In the genomic region with DNA sequence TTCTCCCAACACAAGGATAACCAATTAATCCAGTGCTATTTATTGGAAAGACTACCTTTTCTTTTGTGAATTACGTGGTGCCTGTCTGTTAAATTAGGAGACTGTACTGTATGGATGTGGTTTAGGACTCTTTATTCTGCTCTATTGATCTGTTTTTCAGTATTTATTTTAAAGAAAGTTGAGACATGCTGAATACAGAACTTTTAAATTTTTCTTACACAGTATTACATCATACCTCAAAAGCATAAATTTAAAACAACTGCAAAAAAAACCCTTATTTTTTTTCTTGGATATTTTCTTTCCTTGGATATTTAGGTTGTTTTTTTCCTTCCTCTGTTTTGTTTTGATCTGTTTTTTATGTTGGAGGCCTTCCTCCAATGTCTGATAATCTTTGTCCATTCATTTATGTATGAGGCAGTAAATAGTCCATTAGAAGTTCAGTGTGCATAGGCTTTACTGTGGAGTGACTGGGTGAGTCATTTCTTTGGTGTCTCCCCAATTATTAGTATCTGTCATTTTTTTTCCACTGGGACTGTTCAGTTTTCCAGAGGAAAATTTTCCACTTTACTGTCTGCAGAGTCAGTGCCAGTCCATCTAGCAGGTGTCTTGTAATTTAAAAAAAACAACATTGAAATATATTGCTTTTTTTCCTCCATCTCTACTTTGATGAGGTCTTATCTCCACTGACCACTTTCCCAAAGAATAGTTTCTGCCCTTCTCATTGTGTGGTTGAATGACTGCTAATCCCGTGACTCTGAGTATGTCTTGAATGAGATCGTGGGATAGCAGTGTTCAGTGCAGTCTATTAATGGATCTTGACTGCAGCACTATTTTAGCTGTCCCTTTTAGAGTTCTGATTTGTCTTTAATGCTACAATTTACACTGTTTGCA, we compare ENCODE assay signal across 11 cellular contexts. TPM values are rescaled to one million over a fixed set of nuclear protein-coding genes. Genes with fewer than 3 reads are reported as not detected.
DNase-seq lines count a peak whose midpoint lies in the region; ATAC-seq, FAIRE-seq and TF ChIP-seq lines count a peak whose summit lies in the region.
"Had no signal": no experiment of that assay in that cellular context is flagged by ENCODE, and none has a peak within 500 bp of the region (broad histone marks: within the 10 kb centered on the region; RNA-seq: fewer than 3 reads in every experiment).

No MANE protein-coding gene starts in this region.

- peaks cover 4% of the 10 kb centered on the region for H3K4me1 ChIP-seq in mesenchymal stem cell (ENCODE audit: control insufficient read depth, insufficient read depth, low read depth, low read length)

- no peak overlapping the region for H3K23ac ChIP-seq in mesenchymal stem cell (ENCODE audit: low read length in 2 of 2)

- no peaks in the 10 kb centered on the region for H3K36me3 Mint-ChIP-seq in immature natural killer cell

- no peak overlapping the region for H3K4me3 Mint-ChIP-seq in immature natural killer cell
- H3K4me3 Mint-ChIP-seq: activated CD4-positive, alpha-beta memory T cell treated with anti-CD3 and anti-CD28 coated beads for 36 hours; nephron had no signal

- FAIRE-seq in RCC 7860 (lab: Jason Lieb, UNC): peak; percentile 55

- no peak overlapping the region for H3K4ac ChIP-seq in mesenchymal stem cell (ENCODE audit: low read depth in 1 of 2, low read length in 2 of 2)

- no peak overlapping the region for H2BK120ac ChIP-seq in mesenchymal stem cell (ENCODE audit: low read depth, low read length)

- no peak overlapping the region for H3K14ac ChIP-seq in mesenchymal stem cell (ENCODE audit: low read length in 2 of 2)

- ATAC-seq in GM18907 (IDR thresholded peaks at IDR 0.05; ENCODE audit: unreplicated experiment) (no peak), HG03432 (IDR thresholded peaks at IDR 0.05; ENCODE audit: unreplicated experiment) (no peak)

- H3K27ac Mint-ChIP-seq in immature natural killer cell: no peak overlapping the region
- H3K27ac Mint-ChIP-seq: activated CD4-positive, alpha-beta memory T cell treated with anti-CD3 and anti-CD28 coated beads for 36 hours; nephron had no signal

- no peaks in the 10 kb centered on the region for H3K9me3 Mint-ChIP-seq in immature natural killer cell
- H3K9me3 Mint-ChIP-seq: activated CD4-positive, alpha-beta memory T cell treated with anti-CD3 and anti-CD28 coated beads for 36 hours; nephron had no signal

- H3K27me3 ChIP-seq in mesenchymal stem cell (ENCODE audit: control insufficient read depth in 1 of 2, insufficient read depth in 1 of 2, low read length in 2 of 2): no peaks in the 10 kb centered on the region

- no peak overlapping the region for H2AFZ ChIP-seq in mesenchymal stem cell (ENCODE audit: low read depth, low read length)

- H3K4me2 ChIP-seq in mesenchymal stem cell (ENCODE audit: low read length, poor library complexity, severe bottlenecking): no peak overlapping the region

- peak; percentile 72 for DNase-seq in ACHN
- peak; percentile 20 for DNase-seq in RCC 7860 (ENCODE audit: low spot score)
- DNase-seq in erythroblast (lab: John Stamatoyannopoulos, UW): peak; percentile 63 to 70
- DNase-seq in mesenchymal stem cell: peak; percentile 88
- no peak for DNase-seq in SKM-1 (lab: John Stamatoyannopoulos, UW; ENCODE audit: unreplicated experiment)
- DNase-seq in immature natural killer cell: no peak
- DNase-seq: activated CD4-positive, alpha-beta memory T cell treated with anti-CD3 and anti-CD28 coated beads for 36 hours; amygdala had no signal

- no peak overlapping the region for H3K4me3 ChIP-seq in mesenchymal stem cell (ENCODE audit: insufficient read depth in 1 of 2, low read depth in 1 of 2, low read length in 2 of 2)

- H2BK5ac ChIP-seq in mesenchymal stem cell (ENCODE audit: low read depth, low read length, poor library complexity, severe bottlenecking): no peak overlapping the region

- no peak overlapping the region for H4K91ac ChIP-seq in mesenchymal stem cell (ENCODE audit: low read length)

- peaks cover 5 to 14% of the 10 kb centered on the region in 2 donors for H3K4me1 Mint-ChIP-seq in immature natural killer cell
- H3K4me1 Mint-ChIP-seq: nephron had no signal

- H2BK12ac ChIP-seq in mesenchymal stem cell (ENCODE audit: low read length in 2 of 2): no peak overlapping the region

- peaks cover 11% of the 10 kb centered on the region for H3K79me1 ChIP-seq in mesenchymal stem cell (replicated peaks; ENCODE audit: low read length, poor library complexity, severe bottlenecking)

- 92% methylated on average over 2 of the region's 3 CpGs for WGBS in mesenchymal stem cell

- H2AK5ac ChIP-seq in mesenchymal stem cell (ENCODE audit: low read length, severe bottlenecking): no peak overlapping the region

- TF ChIP-seq POLR2A in erythroblast (IDR thresholded peaks at IDR 0.05; ENCODE audit: low read length): no peak

- no peaks in the 10 kb centered on the region for H3K9me3 ChIP-seq in mesenchymal stem cell (ENCODE audit: control insufficient read depth, low read length)

- H2BK15ac ChIP-seq in mesenchymal stem cell (ENCODE audit: low read depth, poor library complexity, severe bottlenecking): no peak overlapping the region

- H3K9ac ChIP-seq in mesenchymal stem cell (ENCODE audit: low read length): peak overlapping the region; percentile 85

- H4K8ac ChIP-seq in mesenchymal stem cell (ENCODE audit: low read length): no peak overlapping the region

- in situ Hi-C loops in ACHN (cut with HindIII; ENCODE audit: low pct_ligation_motif_present, low pct_unique_long_range_greater_than_20kb, low sequenced_read_pairs): no loop called here

- H3K27me3 Mint-ChIP-seq in immature natural killer cell (ENCODE audit: low read depth in 3 of 3): peaks cover 0 to 5% (median 0%) of the 10 kb centered on the region in 3 donors
- H3K27me3 Mint-ChIP-seq: activated CD4-positive, alpha-beta memory T cell treated with anti-CD3 and anti-CD28 coated beads for 36 hours had no signal

- H3K36me3 ChIP-seq in mesenchymal stem cell (ENCODE audit: control insufficient read depth in 1 of 2, insufficient read depth in 2 of 2, low read depth in 1 of 2, low read length in 2 of 2): peaks cover 0 to 10% of the 10 kb centered on the region in 2 experiments

- no peak overlapping the region for H3K27ac ChIP-seq in mesenchymal stem cell (ENCODE audit: low read length, poor library complexity, severe bottlenecking)

- H3K18ac ChIP-seq in mesenchymal stem cell (ENCODE audit: low read depth in 1 of 2, low read length in 2 of 2): no peak overlapping the region

RNA-seq across cellular contexts. Expression of gene CYSTM1, which starts 15.2 kb away (rescaled TPM):
- polyA plus RNA-seq in mesenchymal stem cell (2013, experiment 1 of 2): 40.5 TPM
- polyA plus RNA-seq in mesenchymal stem cell (2013, experiment 2 of 2): 40.9 TPM
- 10 to 100 TPM in 1 of 3 donors, 1 to 10 TPM in 2; 3.9 to 11.0 (median 7.1) TPM for polyA plus RNA-seq in immature natural killer cell

Comparison
In these comparisons a context has a peak if more than half of its experiments do, and no peak if none do; other contexts are left out.
1. DNase-seq: peak in ACHN (single experiment), RCC 7860 (single experiment), erythroblast (2 of 2) and mesenchymal stem cell (single experiment); none in SKM-1 (single experiment) and immature natural killer cell (0 of 3).